27 cellular contexts compared by ENCODE assay signal in the genomic region with DNA sequence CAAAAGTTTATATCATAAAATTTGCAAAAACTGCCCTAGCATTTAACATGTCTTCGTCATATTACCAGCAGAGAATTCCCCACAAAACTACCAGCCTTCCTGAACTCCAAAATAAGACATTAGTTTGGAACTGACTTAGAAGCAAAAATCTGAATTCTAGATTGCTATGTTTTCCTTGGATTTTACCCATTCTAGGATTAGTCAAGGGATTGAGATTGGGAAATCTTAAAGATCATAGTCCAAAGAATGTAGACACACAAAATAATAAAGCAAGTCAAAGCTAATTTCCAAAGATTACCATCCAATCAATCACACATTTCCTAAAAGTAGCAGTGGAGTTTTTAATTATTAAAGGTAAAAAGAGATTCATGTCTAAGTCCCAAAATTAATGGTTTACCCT.
"Had no signal": no experiment of that assay in that cellular context is flagged by ENCODE, and none has a peak within 500 bp of the region (broad histone marks: within the 10 kb centered on the region; RNA-seq: fewer than 3 reads in every experiment).

No MANE protein-coding gene starts in this region.

- H3K27ac Mint-ChIP-seq: activated CD4-positive, alpha-beta T cell treated with anti-CD3 and anti-CD28 coated beads, Interleukin-2, amount 10 ng/mL, durations not matched to agents 7 days and 5 days; activated CD8-positive, alpha-beta T cell treated with anti-CD3 and anti-CD28 coated beads for 36 hours; activated naive CD8-positive, alpha-beta T cell; activated T-helper 17 cell treated with anti-CD3 and anti-CD28 coated beads, Interleukin-2, amount 50 U/mL, for 72 hours; WTC11 had no signal

- H3K27ac ChIP-seq: cardiac muscle cell, colonic mucosa, epithelial cell of prostate, esophagus squamous epithelium, foreskin keratinocyte, gastrocnemius medialis had no signal

- H3K36me3 ChIP-seq: cardiac muscle cell, colonic mucosa, esophagus squamous epithelium, gastrocnemius medialis had no signal

- H3K9me3 Mint-ChIP-seq: activated CD4-positive, alpha-beta T cell treated with anti-CD3 and anti-CD28 coated beads, Interleukin-2, amount 10 ng/mL, durations not matched to agents 7 days and 5 days; activated CD8-positive, alpha-beta T cell treated with anti-CD3 and anti-CD28 coated beads for 36 hours; activated T-helper 17 cell treated with anti-CD3 and anti-CD28 coated beads, Interleukin-2, amount 50 U/mL, for 72 hours; WTC11 had no signal

- H3K9me3 ChIP-seq: body of pancreas, colonic mucosa, esophagus squamous epithelium, gastrocnemius medialis had no signal

- H3K27me3 ChIP-seq: body of pancreas, cardiac muscle cell, colonic mucosa, esophagus squamous epithelium, foreskin keratinocyte, gastrocnemius medialis had no signal

- H3K4me3 ChIP-seq: body of pancreas, cardiac muscle cell, colonic mucosa, esophagus squamous epithelium, gastrocnemius medialis had no signal

- H3K4me1 Mint-ChIP-seq: activated CD4-positive, alpha-beta T cell treated with anti-CD3 and anti-CD28 coated beads, Interleukin-2, amount 10 ng/mL, durations not matched to agents 7 days and 5 days; activated T-helper 17 cell treated with anti-CD3 and anti-CD28 coated beads, Interleukin-2, amount 50 U/mL, for 72 hours; WTC11 had no signal

- ATAC-seq: activated CD8-positive, alpha-beta T cell treated with anti-CD3 and anti-CD28 coated beads for 36 hours; activated T-cell treated with anti-CD3 and anti-CD28 coated beads, Interleukin-2, amount 50 U/mL, for 4 hours; activated T-helper 17 cell treated with anti-CD3 and anti-CD28 coated beads, Interleukin-2, amount 50 U/mL, for 72 hours; body of pancreas; foreskin keratinocyte; gastrocnemius medialis; WTC11 had no signal

- H3K36me3 Mint-ChIP-seq: activated naive CD8-positive, alpha-beta T cell; WTC11 had no signal

- H3K27me3 Mint-ChIP-seq: activated CD4-positive, alpha-beta T cell treated with anti-CD3 and anti-CD28 coated beads, Interleukin-2, amount 10 ng/mL, durations not matched to agents 7 days and 5 days; activated CD8-positive, alpha-beta T cell treated with anti-CD3 and anti-CD28 coated beads for 36 hours; activated naive CD8-positive, alpha-beta T cell; activated T-helper 17 cell treated with anti-CD3 and anti-CD28 coated beads, Interleukin-2, amount 50 U/mL, for 72 hours had no signal

- DNase-seq: activated CD4-positive, alpha-beta T cell treated with anti-CD3 and anti-CD28 coated beads for 1 hour; activated CD4-positive, alpha-beta T cell treated with anti-CD3 and anti-CD28 coated beads for 4 hours; activated CD4-positive, alpha-beta T cell treated with anti-CD3 and anti-CD28 coated beads, Interleukin-2, amount 10 ng/mL, durations not matched to agents 7 days and 5 days; activated CD4-positive, alpha-beta T cell treated with anti-CD3 and anti-CD28 coated beads, Interleukin-2, amount 50 U/mL, for 48 hours; activated CD8-positive, alpha-beta memory T cell treated with anti-CD3 and anti-CD28 coated beads for 24 hours; activated CD8-positive, alpha-beta T cell treated with anti-CD3 and anti-CD28 coated beads for 36 hours; activated effector memory CD4-positive, alpha-beta T cell treated with Interleukin-2 at 50 U/mL for 16 hours; activated gamma-delta T cell treated with Interleukin-2 at 50 U/mL for 16 hours; activated naive CD4-positive, alpha-beta T cell treated with anti-CD3 and anti-CD28 coated beads, Interleukin-2, amount 50 U/mL, for 16 hours; activated naive CD4-positive, alpha-beta T cell treated with Interleukin-2 at 50 U/mL for 16 hours; activated T-cell treated with anti-CD3 and anti-CD28 coated beads, Interleukin-2, amount 50 U/mL, for 4 hours; amniotic stem cell; anterior cingulate cortex; body of pancreas; central memory CD4-positive, alpha-beta T cell; cerebellar nuclear complex; colonic mucosa; effector CD8-positive, alpha-beta T cell; esophagus squamous epithelium; foreskin keratinocyte; gastrocnemius medialis; T-helper 2 cell had no signal

- H3K4me1 ChIP-seq: colonic mucosa had no signal

- H3K4me3 Mint-ChIP-seq: activated CD4-positive, alpha-beta T cell treated with anti-CD3 and anti-CD28 coated beads, Interleukin-2, amount 10 ng/mL, durations not matched to agents 7 days and 5 days; activated CD8-positive, alpha-beta T cell treated with anti-CD3 and anti-CD28 coated beads for 36 hours; activated naive CD8-positive, alpha-beta T cell; activated T-cell treated with anti-CD3 and anti-CD28 coated beads, Interleukin-2, amount 50 U/mL, for 4 hours; activated T-helper 17 cell treated with anti-CD3 and anti-CD28 coated beads, Interleukin-2, amount 50 U/mL, for 72 hours; WTC11 had no signal
